Comparison of ENCODE assay signal across 22 cellular contexts in the genomic region with DNA sequence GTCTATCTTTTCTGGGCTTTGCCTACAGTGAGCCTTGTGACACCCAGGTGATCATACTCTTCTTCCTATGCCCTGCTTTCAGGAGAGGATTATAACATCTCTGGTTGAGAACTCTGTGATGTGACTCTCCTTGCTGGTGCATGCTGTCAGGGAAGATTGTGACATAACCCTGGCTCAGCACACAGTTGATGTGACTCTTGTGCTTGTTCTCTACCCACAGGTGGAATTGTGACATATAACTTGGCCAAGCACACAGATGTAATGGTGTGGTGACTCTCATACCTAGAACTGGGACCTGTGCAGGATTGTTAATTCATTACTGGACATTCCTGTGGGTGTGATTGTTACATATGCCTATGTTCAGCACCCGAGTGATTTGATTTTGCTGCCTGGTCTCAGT.
"Had no signal": no experiment of that assay in that cellular context is flagged by ENCODE, and none has a peak within 500 bp of the region (broad histone marks: within the 10 kb centered on the region; RNA-seq: fewer than 3 reads in every experiment).

No MANE protein-coding gene starts in this region.

- DNase-seq: dermis blood vessel endothelial cell; dorsolateral prefrontal cortex; effector CD8-positive, alpha-beta T cell; effector memory CD8-positive, alpha-beta T cell; endodermal cell; esophagus squamous epithelium; foreskin fibroblast; foreskin melanocyte; glutamatergic neuron; head of caudate nucleus; heart right ventricle; hippocampal formation; left colon; left lung; left ventricle myocardium superior; lower lobe of right lung; mesenchymal stem cell; mucosa of descending colon; naive B cell had no signal

- H3K4me3 ChIP-seq: coronary artery, dorsolateral prefrontal cortex, esophagus squamous epithelium, gastrocnemius medialis, heart right ventricle, left lung, lower lobe of right lung, mucosa of descending colon had no signal

- H3K9me3 Mint-ChIP-seq: effector memory CD8-positive, alpha-beta T cell; endodermal cell; mesothelial cell of epicardium; naive B cell had no signal

- ATAC-seq: effector memory CD8-positive, alpha-beta T cell; heart right ventricle; left colon; left lung; left ventricle myocardium superior; lower lobe of right lung; mucosa of descending colon had no signal

- H3K27ac Mint-ChIP-seq: endodermal cell, mesothelial cell of epicardium had no signal

- H3K4me1 Mint-ChIP-seq: endodermal cell, mesothelial cell of epicardium had no signal

- H3K27me3 Mint-ChIP-seq: effector memory CD8-positive, alpha-beta T cell; naive B cell had no signal

- H3K4me3 Mint-ChIP-seq: effector memory CD8-positive, alpha-beta T cell; endodermal cell; mesothelial cell of epicardium had no signal
